ENCODE assay signal across 1 cellular context in genomic region chr15:69591905-69592508, GRCh38.
A peak's percentile ranks its signal among the peaks of the same experiment; 100 is the strongest.
TF ChIP-seq lines count a peak whose summit lies in the region.

No MANE protein-coding gene starts in this region.

TF ChIP-seq in HepG2, 621 proteins besides CTCF, POLR2A, EP300 and RAD21 (continued from another document and continues in another):
- peak; percentile 100 for TF ChIP-seq ZNF609 (CRISPR knock-in tag; IDR thresholded peaks at IDR 0.05; ENCODE audit: borderline replicate concordance)
- TF ChIP-seq ZNF704 (CRISPR knock-in tag; IDR thresholded peaks at IDR 0.05; ENCODE audit: borderline replicate concordance): no peak
- no peak for TF ChIP-seq MIER2 (CRISPR knock-in tag; IDR thresholded peaks at IDR 0.05)
- TF ChIP-seq TFE3 (CRISPR knock-in tag; IDR thresholded peaks at IDR 0.05): peak; percentile 74
- TF ChIP-seq RNF2 (conservative IDR thresholded peaks at IDR 0.05; ENCODE audit: low read depth): peak; percentile 98
- peak; percentile 83 for TF ChIP-seq ELF3 (CRISPR knock-in tag; IDR thresholded peaks at IDR 0.05)
- TF ChIP-seq THRA (CRISPR knock-in tag; IDR thresholded peaks at IDR 0.05; ENCODE audit: borderline replicate concordance): peak; percentile 80; the same call in 1 of the 2 replicates
- TF ChIP-seq SMARCC2 (IDR thresholded peaks at IDR 0.05): 0 out of 2 replicates have a peak, but pooled peaks have one; percentile 46
- TF ChIP-seq ZNF720 (CRISPR knock-in tag; IDR thresholded peaks at IDR 0.05): no peak
- no peak for TF ChIP-seq MTF1 (CRISPR knock-in tag; IDR thresholded peaks at IDR 0.05)
- TF ChIP-seq KAT7 (CRISPR knock-in tag; IDR thresholded peaks at IDR 0.05; ENCODE audit: borderline replicate concordance): no peak
- TF ChIP-seq SP140L (CRISPR knock-in tag; IDR thresholded peaks at IDR 0.05; ENCODE audit: borderline replicate concordance): 0 out of 2 replicates have a peak, but pooled peaks have one; percentile 40
- TF ChIP-seq SKIL (CRISPR knock-in tag; IDR thresholded peaks at IDR 0.05; ENCODE audit: borderline replicate concordance): peak; percentile 88
- peak; percentile 97 for TF ChIP-seq JUND (CRISPR knock-in tag; IDR thresholded peaks at IDR 0.05)
- peak; percentile 73; the same call in 1 of the 2 replicates for TF ChIP-seq IRF2 (CRISPR knock-in tag; IDR thresholded peaks at IDR 0.05)
- TF ChIP-seq CHD2 (IDR thresholded peaks at IDR 0.05; ENCODE audit: low read depth, low read length): no peak
- no peak for TF ChIP-seq SP4 (CRISPR knock-in tag; IDR thresholded peaks at IDR 0.05)
- peak; percentile 97 for TF ChIP-seq TBX2 (CRISPR knock-in tag; IDR thresholded peaks at IDR 0.05; ENCODE audit: borderline replicate concordance)
- TF ChIP-seq ZNF383 (CRISPR knock-in tag; IDR thresholded peaks at IDR 0.05; ENCODE audit: borderline replicate concordance): no peak
- no peak; the same call in 1 of the 2 replicates for TF ChIP-seq TFDP1 (CRISPR knock-in tag; IDR thresholded peaks at IDR 0.05; ENCODE audit: borderline replicate concordance)
- TF ChIP-seq HNF1A (IDR thresholded peaks at IDR 0.05; ENCODE audit: low read depth): peak; percentile 95
- peak; percentile 96 for TF ChIP-seq HNF1A (CRISPR knock-in tag; IDR thresholded peaks at IDR 0.05; ENCODE audit: borderline replicate concordance)
- TF ChIP-seq PPARG (CRISPR knock-in tag; conservative IDR thresholded peaks at IDR 0.05): peak; percentile 57; the same call in 1 of the 2 replicates
- TF ChIP-seq FOXP4 (CRISPR knock-in tag; IDR thresholded peaks at IDR 0.05): peak; percentile 90
- peak; percentile 84 for TF ChIP-seq FOXJ3 (CRISPR knock-in tag; IDR thresholded peaks at IDR 0.05; ENCODE audit: borderline replicate concordance)
- TF ChIP-seq ZKSCAN5 (CRISPR knock-in tag; IDR thresholded peaks at IDR 0.05): no peak
- peak in 1 of 2 experiments; percentile 78; a peak in 2 of 4 replicates for TF ChIP-seq KLF16 (CRISPR knock-in tag; IDR thresholded peaks at IDR 0.05)
- peak; percentile 59 for TF ChIP-seq MED1 (CRISPR knock-in tag; IDR thresholded peaks at IDR 0.05)
- TF ChIP-seq ZNF12 (CRISPR knock-in tag; IDR thresholded peaks at IDR 0.05): no peak
- TF ChIP-seq MLX (CRISPR knock-in tag; IDR thresholded peaks at IDR 0.05): peak; percentile 71; the same call in 1 of the 2 replicates
- peak; percentile 47; the same call in 1 of the 2 replicates for TF ChIP-seq ZNF24 (IDR thresholded peaks at IDR 0.05)
- TF ChIP-seq ZSCAN5A (CRISPR knock-in tag; IDR thresholded peaks at IDR 0.05; ENCODE audit: borderline replicate concordance): 0 out of 2 replicates have a peak, but pooled peaks have one; percentile 56
- TF ChIP-seq ZNF547 (CRISPR knock-in tag; IDR thresholded peaks at IDR 0.05): no peak
- TF ChIP-seq RFX3 (CRISPR knock-in tag; IDR thresholded peaks at IDR 0.05): peak; percentile 64
- peak; percentile 89; the same call in 1 of the 2 replicates for TF ChIP-seq MBD4 (IDR thresholded peaks at IDR 0.05; ENCODE audit: borderline replicate concordance, low read length)
- TF ChIP-seq TCF7 (IDR thresholded peaks at IDR 0.05; ENCODE audit: low read depth): peak; percentile 99
- peak; percentile 86 for TF ChIP-seq TBL1XR1 (IDR thresholded peaks at IDR 0.05; ENCODE audit: borderline replicate concordance, low read length, partially characterized antibody)
